Comparison of ENCODE assay signal across 8 cellular contexts in genomic region chr16:58732545-58733247, GRCh38. TPM values are rescaled to one million over a fixed set of nuclear protein-coding genes. Genes with fewer than 3 reads are reported as not detected.
DNase-seq lines count a peak whose midpoint lies in the region; ATAC-seq and TF ChIP-seq lines count a peak whose summit lies in the region.

No MANE protein-coding gene starts in this region.

- H3K27ac ChIP-seq in KOPT-K1 (ENCODE audit: low read depth, low read length, poor library complexity, severe bottlenecking), result peak overlapping the region; percentile 77
- peak overlapping the region; percentile 59 to 73 for H3K27ac ChIP-seq in breast epithelium

- H3K36me3 ChIP-seq in ES-I3 (ENCODE audit: insufficient read depth, low read length), result no peaks in the 10 kb centered on the region
- peaks cover 41% of the 10 kb centered on the region for H3K36me3 ChIP-seq in KOPT-K1 (ENCODE audit: insufficient read depth, low read length)
- H3K36me3 ChIP-seq in breast epithelium, result no peaks in the 10 kb centered on the region
- no peaks in the 10 kb centered on the region for H3K36me3 ChIP-seq in mucosa of descending colon (ENCODE audit: low read depth)

- no peak for TF ChIP-seq CTCF in breast epithelium (IDR thresholded peaks at IDR 0.05)
- TF ChIP-seq CTCF in mucosa of descending colon (IDR thresholded peaks at IDR 0.05), result no peak

- ATAC-seq in GM21529 (IDR thresholded peaks at IDR 0.05; ENCODE audit: unreplicated experiment) (peak; percentile 41), mucosa of descending colon (no peak)

- DNase-seq in breast epithelium (ENCODE audit: low spot score in 2 of 2) (no peak), mucosa of descending colon (no peak), COLO668 (lab: John Stamatoyannopoulos, UW; ENCODE audit: unreplicated experiment) (no peak), NCI-H345 (lab: John Stamatoyannopoulos, UW) (no peak), H4 (ENCODE audit: low spot score) (no peak)

- H3K4me3 ChIP-seq in breast epithelium, result peak overlapping the region in 2 of 3 donors; percentile 87 to 98
- H3K4me3 ChIP-seq in mucosa of descending colon, result peak overlapping the region; percentile 71

- H3K9ac ChIP-seq in ES-I3 (ENCODE audit: low read depth, low read length), result peak overlapping the region; percentile 97

- intact Hi-C loops in breast epithelium (cut with DNase I; ENCODE audit: low total_unique reads), result no loop called here
- intact Hi-C loops in mucosa of descending colon (cut with DNase I, micrococcal nuclease), result no loop called here

- H3K4me1 ChIP-seq in ES-I3 (ENCODE audit: insufficient read depth, low read length), result peaks cover 9% of the 10 kb centered on the region
- H3K4me1 ChIP-seq in breast epithelium, result no peaks in the 10 kb centered on the region
- peaks cover 17% of the 10 kb centered on the region for H3K4me1 ChIP-seq in mucosa of descending colon (ENCODE audit: low read depth)

- H3K27me3 ChIP-seq in breast epithelium, result no peaks in the 10 kb centered on the region

- no peaks in the 10 kb centered on the region for H3K9me3 ChIP-seq in ES-I3 (ENCODE audit: control insufficient read depth, insufficient read depth, low read length)
- H3K9me3 ChIP-seq in KOPT-K1 (ENCODE audit: insufficient read depth, low read length, poor library complexity, severe bottlenecking), result no peaks in the 10 kb centered on the region
- no peaks in the 10 kb centered on the region for H3K9me3 ChIP-seq in breast epithelium
- no peaks in the 10 kb centered on the region for H3K9me3 ChIP-seq in mucosa of descending colon

- no peak for TF ChIP-seq POLR2A in breast epithelium (IDR thresholded peaks at IDR 0.05)

RNA-seq across cellular contexts. Expression of gene GOT2, which starts 1.4 kb away (rescaled TPM):
- total RNA-seq in breast epithelium (10 to 100 TPM; 15.4 to 56.2 (median 45.2) TPM), mucosa of descending colon (100 to 1,000 TPM in 2 of 3 donors, 10 to 100 TPM in 1; 95.0 to 120 (median 116) TPM)
- 59.5 and 91.4 TPM in 2 replicates for total RNA-seq in H4 (2014; rRNA removed; shearing (Covaris generic))

RNA-seq across cellular contexts. Expression of gene SLC38A7, which starts 48.1 kb away (rescaled TPM):
- total RNA-seq in breast epithelium (10 to 100 TPM; 12.7 to 15.4 (median 13.1) TPM), mucosa of descending colon (10 to 100 TPM in 2 of 3 donors, 1 to 10 TPM in 1; 9.4 to 21.9 (median 14.9) TPM)
- total RNA-seq in H4 (2014; rRNA removed; shearing (Covaris generic)), result 7.0 and 23.7 TPM in 2 replicates
